ENCODE assay signal across 1 cellular context in the genomic region with DNA sequence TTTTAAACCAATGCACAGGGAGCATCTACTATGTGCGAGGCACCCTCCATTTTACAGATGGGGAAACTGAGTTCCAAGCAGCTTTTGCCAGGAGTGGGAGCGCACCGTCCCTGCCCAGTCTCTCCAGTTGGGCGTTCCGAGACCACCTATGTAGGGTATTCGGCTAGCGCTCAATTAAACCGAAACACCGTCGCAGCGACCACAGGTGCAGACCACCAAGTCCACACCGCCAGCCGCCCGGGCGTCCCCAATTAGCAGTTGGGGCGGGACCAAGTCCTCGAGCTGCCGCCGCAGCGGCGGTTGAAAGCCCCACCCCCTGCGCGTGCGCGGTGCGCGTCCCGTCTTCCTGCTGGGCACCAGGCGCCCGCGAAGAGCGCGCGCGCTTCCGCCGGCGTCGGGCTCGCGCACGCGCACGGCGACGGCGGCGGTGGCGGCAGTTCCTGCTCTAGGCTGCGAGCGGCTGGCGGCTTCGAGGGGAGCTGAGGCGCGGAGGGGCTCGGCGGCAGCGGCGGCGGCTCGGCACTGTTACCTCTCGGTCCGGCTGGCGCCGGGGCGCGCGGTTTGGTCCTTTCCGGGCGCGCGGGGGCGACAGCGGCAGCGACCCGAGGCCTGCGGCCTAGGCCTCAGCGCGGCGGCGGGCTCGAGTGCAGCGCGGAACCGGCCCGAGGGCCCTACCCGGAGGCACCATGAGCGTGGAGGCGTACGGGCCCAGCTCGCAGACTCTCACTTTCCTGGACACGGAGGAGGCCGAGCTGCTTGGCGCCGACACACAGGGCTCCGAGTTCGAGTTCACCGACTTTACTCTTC.
A peak's percentile ranks its signal among the peaks of the same experiment; 100 is the strongest.
TF ChIP-seq lines count a peak whose summit lies in the region.

A gene (plus strand): TSS at position 436 of the 807 bp plus-strand sequence. CDS start 251 bp downstream, at position 687.

TF ChIP-seq in HepG2, 621 proteins besides CTCF, POLR2A, EP300 and RAD21 (continued from another document and continues in another):
- TF ChIP-seq, protein P1, sequence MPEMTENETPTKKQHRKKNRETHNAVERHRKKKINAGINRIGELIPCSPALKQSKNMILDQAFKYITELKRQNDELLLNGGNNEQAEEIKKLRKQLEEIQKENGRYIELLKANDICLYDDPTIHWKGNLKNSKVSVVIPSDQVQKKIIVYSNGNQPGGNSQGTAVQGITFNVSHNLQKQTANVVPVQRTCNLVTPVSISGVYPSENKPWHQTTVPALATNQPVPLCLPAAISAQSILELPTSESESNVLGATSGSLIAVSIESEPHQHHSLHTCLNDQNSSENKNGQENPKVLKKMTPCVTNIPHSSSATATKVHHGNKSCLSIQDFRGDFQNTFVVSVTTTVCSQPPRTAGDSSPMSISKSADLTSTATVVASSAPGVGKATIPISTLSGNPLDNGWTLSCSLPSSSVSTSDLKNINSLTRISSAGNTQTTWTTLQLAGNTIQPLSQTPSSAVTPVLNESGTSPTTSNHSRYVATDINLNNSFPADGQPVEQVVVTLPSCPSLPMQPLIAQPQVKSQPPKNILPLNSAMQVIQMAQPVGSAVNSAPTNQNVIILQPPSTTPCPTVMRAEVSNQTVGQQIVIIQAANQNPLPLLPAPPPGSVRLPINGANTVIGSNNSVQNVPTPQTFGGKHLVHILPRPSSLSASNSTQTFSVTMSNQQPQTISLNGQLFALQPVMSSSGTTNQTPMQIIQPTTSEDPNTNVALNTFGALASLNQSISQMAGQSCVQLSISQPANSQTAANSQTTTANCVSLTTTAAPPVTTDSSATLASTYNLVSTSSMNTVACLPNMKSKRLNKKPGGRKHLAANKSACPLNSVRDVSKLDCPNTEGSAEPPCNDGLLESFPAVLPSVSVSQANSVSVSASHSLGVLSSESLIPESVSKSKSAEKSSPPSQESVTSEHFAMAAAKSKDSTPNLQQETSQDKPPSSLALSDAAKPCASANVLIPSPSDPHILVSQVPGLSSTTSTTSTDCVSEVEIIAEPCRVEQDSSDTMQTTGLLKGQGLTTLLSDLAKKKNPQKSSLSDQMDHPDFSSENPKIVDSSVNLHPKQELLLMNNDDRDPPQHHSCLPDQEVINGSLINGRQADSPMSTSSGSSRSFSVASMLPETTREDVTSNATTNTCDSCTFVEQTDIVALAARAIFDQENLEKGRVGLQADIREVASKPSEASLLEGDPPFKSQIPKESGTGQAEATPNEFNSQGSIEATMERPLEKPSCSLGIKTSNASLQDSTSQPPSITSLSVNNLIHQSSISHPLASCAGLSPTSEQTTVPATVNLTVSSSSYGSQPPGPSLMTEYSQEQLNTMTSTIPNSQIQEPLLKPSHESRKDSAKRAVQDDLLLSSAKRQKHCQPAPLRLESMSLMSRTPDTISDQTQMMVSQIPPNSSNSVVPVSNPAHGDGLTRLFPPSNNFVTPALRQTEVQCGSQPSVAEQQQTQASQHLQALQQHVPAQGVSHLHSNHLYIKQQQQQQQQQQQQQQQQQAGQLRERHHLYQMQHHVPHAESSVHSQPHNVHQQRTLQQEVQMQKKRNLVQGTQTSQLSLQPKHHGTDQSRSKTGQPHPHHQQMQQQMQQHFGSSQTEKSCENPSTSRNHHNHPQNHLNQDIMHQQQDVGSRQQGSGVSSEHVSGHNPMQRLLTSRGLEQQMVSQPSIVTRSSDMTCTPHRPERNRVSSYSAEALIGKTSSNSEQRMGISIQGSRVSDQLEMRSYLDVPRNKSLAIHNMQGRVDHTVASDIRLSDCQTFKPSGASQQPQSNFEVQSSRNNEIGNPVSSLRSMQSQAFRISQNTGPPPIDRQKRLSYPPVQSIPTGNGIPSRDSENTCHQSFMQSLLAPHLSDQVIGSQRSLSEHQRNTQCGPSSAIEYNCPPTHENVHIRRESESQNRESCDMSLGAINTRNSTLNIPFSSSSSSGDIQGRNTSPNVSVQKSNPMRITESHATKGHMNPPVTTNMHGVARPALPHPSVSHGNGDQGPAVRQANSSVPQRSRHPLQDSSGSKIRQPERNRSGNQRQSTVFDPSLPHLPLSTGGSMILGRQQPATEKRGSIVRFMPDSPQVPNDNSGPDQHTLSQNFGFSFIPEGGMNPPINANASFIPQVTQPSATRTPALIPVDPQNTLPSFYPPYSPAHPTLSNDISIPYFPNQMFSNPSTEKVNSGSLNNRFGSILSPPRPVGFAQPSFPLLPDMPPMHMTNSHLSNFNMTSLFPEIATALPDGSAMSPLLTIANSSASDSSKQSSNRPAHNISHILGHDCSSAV (CRISPR knock-in tag; IDR thresholded peaks at IDR 0.05; ENCODE audit: borderline replicate concordance), result no peak
- TF ChIP-seq KDM2A (CRISPR knock-in tag; IDR thresholded peaks at IDR 0.05; ENCODE audit: borderline replicate concordance, low read depth) (0 out of 2 replicates have a peak, but pooled peaks have one; percentile 23), HES4 (CRISPR knock-in tag; IDR thresholded peaks at IDR 0.05; ENCODE audit: borderline replicate concordance) (peak; percentile 94), TCF7 (IDR thresholded peaks at IDR 0.05; ENCODE audit: low read depth) (no peak), CHCHD3 (CRISPR knock-in tag; IDR thresholded peaks at IDR 0.05) (0 out of 2 replicates have a peak, but pooled peaks have one; percentile 58), ETV5 (CRISPR knock-in tag; IDR thresholded peaks at IDR 0.05; ENCODE audit: borderline replicate concordance) (peak; percentile 15; the same call in 1 of the 2 replicates), ZNF879 (CRISPR knock-in tag; IDR thresholded peaks at IDR 0.05) (no peak), PHB2 (IDR thresholded peaks at IDR 0.05; ENCODE audit: partially characterized antibody) (no peak), TOE1 (CRISPR knock-in tag; IDR thresholded peaks at IDR 0.05) (no peak), EEA1 (CRISPR knock-in tag; IDR thresholded peaks at IDR 0.05; ENCODE audit: borderline replicate concordance) (peak; percentile 37; the same call in 1 of the 2 replicates), PCBP1 (IDR thresholded peaks at IDR 0.05; ENCODE audit: borderline replicate concordance, low read depth, low read length) (no peak), ZSCAN20 (CRISPR knock-in tag; IDR thresholded peaks at IDR 0.05; ENCODE audit: borderline replicate concordance) (no peak), TOPORS (CRISPR knock-in tag; IDR thresholded peaks at IDR 0.05) (no peak), TARDBP (CRISPR knock-in tag; IDR thresholded peaks at IDR 0.05) (no peak), SYNCRIP (IDR thresholded peaks at IDR 0.05; ENCODE audit: insufficient read depth, low read depth, low read length) (no peak), KLF15 (CRISPR knock-in tag; IDR thresholded peaks at IDR 0.05; ENCODE audit: borderline replicate concordance) (no peak), KDM5A (IDR thresholded peaks at IDR 0.05; ENCODE audit: borderline replicate concordance, low read length) (peak; percentile 70), ZBTB7B (CRISPR knock-in tag; IDR thresholded peaks at IDR 0.05) (peak; percentile 60; the same call in 1 of the 2 replicates), NCOA1 (CRISPR knock-in tag; IDR thresholded peaks at IDR 0.05) (no peak), PAX8 (CRISPR knock-in tag; IDR thresholded peaks at IDR 0.05; ENCODE audit: borderline replicate concordance) (no peak; the same call in 1 of the 2 replicates), SPEN (CRISPR knock-in tag; IDR thresholded peaks at IDR 0.05; ENCODE audit: low read depth) (peak; percentile 86), ZNF660 (CRISPR knock-in tag; IDR thresholded peaks at IDR 0.05; ENCODE audit: borderline replicate concordance, low read depth) (no peak), ZNF724P (CRISPR knock-in tag; IDR thresholded peaks at IDR 0.05; ENCODE audit: borderline replicate concordance) (no peak), PLRG1 (conservative IDR thresholded peaks at IDR 0.05) (no peak)
- TF ChIP-seq, protein P2, sequence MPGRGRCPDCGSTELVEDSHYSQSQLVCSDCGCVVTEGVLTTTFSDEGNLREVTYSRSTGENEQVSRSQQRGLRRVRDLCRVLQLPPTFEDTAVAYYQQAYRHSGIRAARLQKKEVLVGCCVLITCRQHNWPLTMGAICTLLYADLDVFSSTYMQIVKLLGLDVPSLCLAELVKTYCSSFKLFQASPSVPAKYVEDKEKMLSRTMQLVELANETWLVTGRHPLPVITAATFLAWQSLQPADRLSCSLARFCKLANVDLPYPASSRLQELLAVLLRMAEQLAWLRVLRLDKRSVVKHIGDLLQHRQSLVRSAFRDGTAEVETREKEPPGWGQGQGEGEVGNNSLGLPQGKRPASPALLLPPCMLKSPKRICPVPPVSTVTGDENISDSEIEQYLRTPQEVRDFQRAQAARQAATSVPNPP (CRISPR knock-in tag; IDR thresholded peaks at IDR 0.05), result no peak
- TF ChIP-seq, protein P3, sequence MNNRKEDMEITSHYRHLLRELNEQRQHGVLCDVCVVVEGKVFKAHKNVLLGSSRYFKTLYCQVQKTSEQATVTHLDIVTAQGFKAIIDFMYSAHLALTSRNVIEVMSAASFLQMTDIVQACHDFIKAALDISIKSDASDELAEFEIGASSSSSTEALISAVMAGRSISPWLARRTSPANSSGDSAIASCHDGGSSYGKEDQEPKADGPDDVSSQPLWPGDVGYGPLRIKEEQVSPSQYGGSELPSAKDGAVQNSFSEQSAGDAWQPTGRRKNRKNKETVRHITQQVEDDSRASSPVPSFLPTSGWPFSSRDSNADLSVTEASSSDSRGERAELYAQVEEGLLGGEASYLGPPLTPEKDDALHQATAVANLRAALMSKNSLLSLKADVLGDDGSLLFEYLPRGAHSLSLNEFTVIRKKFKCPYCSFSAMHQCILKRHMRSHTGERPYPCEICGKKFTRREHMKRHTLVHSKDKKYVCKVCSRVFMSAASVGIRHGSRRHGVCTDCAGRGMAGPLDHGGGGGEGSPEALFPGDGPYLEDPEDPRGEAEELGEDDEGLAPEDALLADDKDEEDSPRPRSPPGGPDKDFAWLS (CRISPR knock-in tag; IDR thresholded peaks at IDR 0.05; ENCODE audit: borderline replicate concordance), result no peak
- TF ChIP-seq, protein P4, sequence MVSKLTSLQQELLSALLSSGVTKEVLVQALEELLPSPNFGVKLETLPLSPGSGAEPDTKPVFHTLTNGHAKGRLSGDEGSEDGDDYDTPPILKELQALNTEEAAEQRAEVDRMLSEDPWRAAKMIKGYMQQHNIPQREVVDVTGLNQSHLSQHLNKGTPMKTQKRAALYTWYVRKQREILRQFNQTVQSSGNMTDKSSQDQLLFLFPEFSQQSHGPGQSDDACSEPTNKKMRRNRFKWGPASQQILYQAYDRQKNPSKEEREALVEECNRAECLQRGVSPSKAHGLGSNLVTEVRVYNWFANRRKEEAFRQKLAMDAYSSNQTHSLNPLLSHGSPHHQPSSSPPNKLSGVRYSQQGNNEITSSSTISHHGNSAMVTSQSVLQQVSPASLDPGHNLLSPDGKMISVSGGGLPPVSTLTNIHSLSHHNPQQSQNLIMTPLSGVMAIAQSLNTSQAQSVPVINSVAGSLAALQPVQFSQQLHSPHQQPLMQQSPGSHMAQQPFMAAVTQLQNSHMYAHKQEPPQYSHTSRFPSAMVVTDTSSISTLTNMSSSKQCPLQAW (CRISPR knock-in tag; IDR thresholded peaks at IDR 0.05), result 0 out of 2 replicates have a peak, but pooled peaks have one; percentile 18
- TF ChIP-seq, protein P5, sequence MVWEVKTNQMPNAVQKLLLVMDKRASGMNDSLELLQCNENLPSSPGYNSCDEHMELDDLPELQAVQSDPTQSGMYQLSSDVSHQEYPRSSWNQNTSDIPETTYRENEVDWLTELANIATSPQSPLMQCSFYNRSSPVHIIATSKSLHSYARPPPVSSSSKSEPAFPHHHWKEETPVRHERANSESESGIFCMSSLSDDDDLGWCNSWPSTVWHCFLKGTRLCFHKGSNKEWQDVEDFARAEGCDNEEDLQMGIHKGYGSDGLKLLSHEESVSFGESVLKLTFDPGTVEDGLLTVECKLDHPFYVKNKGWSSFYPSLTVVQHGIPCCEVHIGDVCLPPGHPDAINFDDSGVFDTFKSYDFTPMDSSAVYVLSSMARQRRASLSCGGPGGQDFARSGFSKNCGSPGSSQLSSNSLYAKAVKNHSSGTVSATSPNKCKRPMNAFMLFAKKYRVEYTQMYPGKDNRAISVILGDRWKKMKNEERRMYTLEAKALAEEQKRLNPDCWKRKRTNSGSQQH (CRISPR knock-in tag; IDR thresholded peaks at IDR 0.05; ENCODE audit: low read depth), result no peak
- TF ChIP-seq, protein P6, sequence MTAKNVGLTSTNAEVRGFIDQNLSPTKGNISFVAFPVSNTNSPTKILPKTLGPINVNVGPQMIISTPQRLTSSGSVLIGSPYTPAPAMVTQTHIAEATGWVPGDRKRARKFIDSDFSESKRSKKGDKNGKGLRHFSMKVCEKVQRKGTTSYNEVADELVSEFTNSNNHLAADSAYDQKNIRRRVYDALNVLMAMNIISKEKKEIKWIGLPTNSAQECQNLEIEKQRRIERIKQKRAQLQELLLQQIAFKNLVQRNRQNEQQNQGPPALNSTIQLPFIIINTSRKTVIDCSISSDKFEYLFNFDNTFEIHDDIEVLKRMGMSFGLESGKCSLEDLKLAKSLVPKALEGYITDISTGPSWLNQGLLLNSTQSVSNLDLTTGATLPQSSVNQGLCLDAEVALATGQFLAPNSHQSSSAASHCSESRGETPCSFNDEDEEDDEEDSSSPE (CRISPR knock-in tag; IDR thresholded peaks at IDR 0.05), result peak; percentile 61
- TF ChIP-seq, protein P7, sequence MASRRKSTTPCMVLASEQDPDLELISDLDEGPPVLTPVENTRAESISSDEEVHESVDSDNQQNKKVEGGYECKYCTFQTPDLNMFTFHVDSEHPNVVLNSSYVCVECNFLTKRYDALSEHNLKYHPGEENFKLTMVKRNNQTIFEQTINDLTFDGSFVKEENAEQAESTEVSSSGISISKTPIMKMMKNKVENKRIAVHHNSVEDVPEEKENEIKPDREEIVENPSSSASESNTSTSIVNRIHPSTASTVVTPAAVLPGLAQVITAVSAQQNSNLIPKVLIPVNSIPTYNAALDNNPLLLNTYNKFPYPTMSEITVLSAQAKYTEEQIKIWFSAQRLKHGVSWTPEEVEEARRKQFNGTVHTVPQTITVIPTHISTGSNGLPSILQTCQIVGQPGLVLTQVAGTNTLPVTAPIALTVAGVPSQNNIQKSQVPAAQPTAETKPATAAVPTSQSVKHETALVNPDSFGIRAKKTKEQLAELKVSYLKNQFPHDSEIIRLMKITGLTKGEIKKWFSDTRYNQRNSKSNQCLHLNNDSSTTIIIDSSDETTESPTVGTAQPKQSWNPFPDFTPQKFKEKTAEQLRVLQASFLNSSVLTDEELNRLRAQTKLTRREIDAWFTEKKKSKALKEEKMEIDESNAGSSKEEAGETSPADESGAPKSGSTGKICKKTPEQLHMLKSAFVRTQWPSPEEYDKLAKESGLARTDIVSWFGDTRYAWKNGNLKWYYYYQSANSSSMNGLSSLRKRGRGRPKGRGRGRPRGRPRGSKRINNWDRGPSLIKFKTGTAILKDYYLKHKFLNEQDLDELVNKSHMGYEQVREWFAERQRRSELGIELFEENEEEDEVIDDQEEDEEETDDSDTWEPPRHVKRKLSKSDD (CRISPR knock-in tag; IDR thresholded peaks at IDR 0.05; ENCODE audit: low read depth), result peak; percentile 40; the same call in 1 of the 2 replicates
- TF ChIP-seq, protein P8, sequence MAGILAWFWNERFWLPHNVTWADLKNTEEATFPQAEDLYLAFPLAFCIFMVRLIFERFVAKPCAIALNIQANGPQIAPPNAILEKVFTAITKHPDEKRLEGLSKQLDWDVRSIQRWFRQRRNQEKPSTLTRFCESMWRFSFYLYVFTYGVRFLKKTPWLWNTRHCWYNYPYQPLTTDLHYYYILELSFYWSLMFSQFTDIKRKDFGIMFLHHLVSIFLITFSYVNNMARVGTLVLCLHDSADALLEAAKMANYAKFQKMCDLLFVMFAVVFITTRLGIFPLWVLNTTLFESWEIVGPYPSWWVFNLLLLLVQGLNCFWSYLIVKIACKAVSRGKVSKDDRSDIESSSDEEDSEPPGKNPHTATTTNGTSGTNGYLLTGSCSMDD (CRISPR knock-in tag; IDR thresholded peaks at IDR 0.05), result no peak
